Comparison of ENCODE assay signal across 23 cellular contexts in the genomic region with DNA sequence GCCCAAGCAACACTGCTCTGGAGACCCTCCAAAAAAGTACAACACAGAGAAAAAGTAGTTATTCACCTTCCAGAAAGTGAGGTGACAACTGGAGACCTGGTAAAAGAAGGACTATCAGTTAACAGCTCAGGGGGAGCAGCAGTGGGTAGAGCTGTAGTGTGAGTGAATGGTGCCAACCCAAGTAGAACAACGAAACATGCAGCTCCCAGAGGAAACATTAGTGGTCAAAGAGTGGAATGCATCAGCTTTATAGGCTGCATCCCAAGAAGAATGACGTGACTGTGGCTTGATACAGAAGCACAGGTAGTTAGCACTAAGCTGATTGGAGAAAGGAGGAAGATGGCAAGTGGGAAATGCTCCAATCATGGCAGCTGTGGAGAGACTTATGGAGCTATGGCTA.
"Had no signal": no experiment of that assay in that cellular context is flagged by ENCODE, and none has a peak within 500 bp of the region (broad histone marks: within the 10 kb centered on the region; RNA-seq: fewer than 3 reads in every experiment).

No MANE protein-coding gene starts in this region.

- ATAC-seq: activated CD4-positive, CD25-positive, alpha-beta regulatory T cell treated with anti-CD3 and anti-CD28 coated beads, Interleukin-2, amount 50 U/mL, for 24 hours; activated CD8-positive, alpha-beta memory T cell treated with anti-CD3 and anti-CD28 coated beads, Interleukin-2, amount 10 ng/mL, durations not matched to agents 7 days and 5 days; activated CD8-positive, alpha-beta T cell treated with anti-CD3 and anti-CD28 coated beads, Interleukin-2, amount 10 ng/mL, durations not matched to agents 7 days and 5 days; activated naive CD8-positive, alpha-beta T cell treated with anti-CD3 and anti-CD28 coated beads, Interleukin-2, amount 50 U/mL, for 24 hours; esophagus mucosa; left colon; naive thymus-derived CD4-positive, alpha-beta T cell; sciatic nerve; stimulated activated naive B cell treated with anti-CD40 and anti-IgM and Interleukin-4, amounts not matched to agents 10 μg/mL and 1 μg/mL and 100 μg/mL, for 72 hours had no signal

- H3K27me3 ChIP-seq: ovary, stomach, tibial artery had no signal

- DNase-seq: activated CD4-positive, alpha-beta T cell treated with anti-CD3 and anti-CD28 coated beads, Interleukin-2, amount 10 ng/mL, durations not matched to agents 7 days and 5 days; activated CD8-positive, alpha-beta memory T cell treated with anti-CD3 and anti-CD28 coated beads, Interleukin-2, amount 10 ng/mL, durations not matched to agents 7 days and 5 days; activated CD8-positive, alpha-beta T cell treated with anti-CD3 and anti-CD28 coated beads, Interleukin-2, amount 10 ng/mL, durations not matched to agents 7 days and 5 days; activated naive CD8-positive, alpha-beta T cell treated with anti-CD3 and anti-CD28 coated beads, Interleukin-2, amount 50 U/mL, for 24 hours; activated T-cell treated with anti-CD3 and anti-CD28 coated beads, Interleukin-2, amount 50 U/mL, for 48 hours; amygdala; caudate nucleus; cortex of kidney; foreskin melanocyte; left colon; mammary epithelial cell; naive thymus-derived CD4-positive, alpha-beta T cell; ovary; retina; stimulated activated CD4-positive, alpha-beta T cell treated with anti-CD3 and anti-CD28 coated beads, Interleukin-15, amount 100 ng/mL, for 24 hours; stimulated activated CD4-positive, alpha-beta T cell treated with anti-CD3 and anti-CD28 coated beads, Interleukin-2, amount 100 ng/mL, for 24 hours; stimulated activated naive B cell treated with anti-CD40 and anti-IgM and Interleukin-4, amounts not matched to agents 10 μg/mL and 1 μg/mL and 100 μg/mL, for 72 hours; stomach; tibial artery had no signal

- H3K4me3 ChIP-seq: ovary, stomach, suprapubic skin, tibial artery had no signal

- H3K36me3 ChIP-seq: ovary, stomach, suprapubic skin, tibial artery had no signal
